In genomic region chr7:73134866-73135265, GRCh38 we compare ENCODE assay signal across 7 cellular contexts. TPM values are rescaled to one million over a fixed set of nuclear protein-coding genes. Genes with fewer than 3 reads are reported as not detected.
"Had no signal": no experiment of that assay in that cellular context is flagged by ENCODE, and none has a peak within 500 bp of the region (broad histone marks: within the 10 kb centered on the region; RNA-seq: fewer than 3 reads in every experiment).

No MANE protein-coding gene starts in this region.

RNA-seq across cellular contexts. Expression of gene SPDYE9, which starts 49.0 kb away (rescaled TPM):
- total RNA-seq: activated CD4-positive, alpha-beta T cell treated with anti-CD3 and anti-CD28 coated beads for 36 hours; activated CD8-positive, alpha-beta T cell treated with anti-CD3 and anti-CD28 coated beads, Interleukin-2, amount 10 ng/mL, durations not matched to agents 7 days and 5 days; astrocyte; MCF 10A; Right ventricle myocardium superior; SJCRH30; T-helper 1 cell treated with Interleukin-12 subunit alpha and Interleukin-12 subunit beta and Interleukin-4 antibody, amounts not matched to agents 30 ng/mL and 1 ng/mL, for 36 hours had no signal
